In genomic region chrX:2689773-2690666, GRCh38 we compare ENCODE assay signal across 1 cellular context.
TF ChIP-seq lines count a peak whose summit lies in the region.

No MANE protein-coding gene starts in this region.

TF ChIP-seq in H1, 55 proteins besides CTCF, POLR2A, EP300 and RAD21 (continued from another document):
- no peak for TF ChIP-seq PHF8 (conservative IDR thresholded peaks at IDR 0.05; ENCODE audit: low read depth, low read length)
- TF ChIP-seq CBX5 (IDR thresholded peaks at IDR 0.05; ENCODE audit: low read depth, low read length): no peak
- TF ChIP-seq USF2 (IDR thresholded peaks at IDR 0.05; ENCODE audit: low read length): no peak
- TF ChIP-seq GTF2F1 (IDR thresholded peaks at IDR 0.05; ENCODE audit: borderline replicate concordance, low read depth, low read length): no peak
- no peak for TF ChIP-seq RFX5 (IDR thresholded peaks at IDR 0.05; ENCODE audit: borderline replicate concordance, low read depth, low read length)
- no peak for TF ChIP-seq ZNF274 (IDR thresholded peaks at IDR 0.05; ENCODE audit: borderline replicate concordance, extremely low read depth, low read length)
- no peak for TF ChIP-seq CREB1 (IDR thresholded peaks at IDR 0.05)
- no peak for TF ChIP-seq JUN (IDR thresholded peaks at IDR 0.05; ENCODE audit: low read depth, low read length)
- no peak for TF ChIP-seq TAF1 (IDR thresholded peaks at IDR 0.05; ENCODE audit: low read depth, low read length)
- TF ChIP-seq MAFK (IDR thresholded peaks at IDR 0.05; ENCODE audit: low read depth, low read length): no peak
- no peak for TF ChIP-seq BRCA1 (IDR thresholded peaks at IDR 0.05; ENCODE audit: low read depth, low read length)
- no peak for TF ChIP-seq KDM5A (IDR thresholded peaks at IDR 0.05; ENCODE audit: low read length)
- TF ChIP-seq SP4 (IDR thresholded peaks at IDR 0.05; ENCODE audit: low read length): no peak
TF ChIP-seq in H1: peak in this region for 0.
